Comparison of ENCODE assay signal across 11 cellular contexts in genomic region chr17:40903129-40903847, GRCh38. TPM values are rescaled to one million over a fixed set of nuclear protein-coding genes. Genes with fewer than 3 reads are reported as not detected.
DNase-seq lines count a peak whose midpoint lies in the region; ATAC-seq, FAIRE-seq and TF ChIP-seq lines count a peak whose summit lies in the region.
"Had no signal": no experiment of that assay in that cellular context is flagged by ENCODE, and none has a peak within 500 bp of the region (broad histone marks: within the 10 kb centered on the region; RNA-seq: fewer than 3 reads in every experiment).

No MANE protein-coding gene starts in this region.

- POLR2A ChIA-PET in A673 (lab: Charles Lee; ENCODE audit: low non-redundant PET): no interaction called here

- H3K9me3 ChIP-seq in A673 (ENCODE audit: low read depth, low read length, poor library complexity, severe bottlenecking) (no peaks in the 10 kb centered on the region), Peyer's patch (no peaks in the 10 kb centered on the region)

- intact Hi-C loops in A673 (cut with micrococcal nuclease; ENCODE audit: unreplicated experiment): no loop called here

- no TSS peak for BruUV-seq in A673 (replicated peaks; lab: Mats Ljungman, UMichigan)

- no peak for FAIRE-seq in H54 (lab: Jason Lieb, UNC)

- DNase-seq in A673 (ENCODE audit: low spot score) (peak; percentile 28), H54 (ENCODE audit: insufficient read length, low spot score) (peak; percentile 51), Peyer's patch (peak in 2 of 3 donors; percentile 58 to 76), iris pigment epithelial cell (ENCODE audit: low read depth) (peak; percentile 55), NCI-H82 treated with DMSO at 0.1 percent for 48 hours (lab: John Stamatoyannopoulos, UW; ENCODE audit: unreplicated experiment) (no peak), GOT3 (lab: John Stamatoyannopoulos, UW) (no peak)
- DNase-seq: GDM1 had no signal

- no peak for TF ChIP-seq CTCF in A673 (conservative IDR thresholded peaks at IDR 0.05; ENCODE audit: low read depth, low read length)
- peak in 1 of 6 experiments; percentile 8 for TF ChIP-seq CTCF in Peyer's patch (IDR thresholded peaks at IDR 0.05)

- H3K36me3 ChIP-seq in A673 (ENCODE audit: insufficient read depth, low read length, poor library complexity, severe bottlenecking) (no peaks in the 10 kb centered on the region), Peyer's patch (no peaks in the 10 kb centered on the region)

- ATAC-seq in HG02884 (IDR thresholded peaks at IDR 0.05; ENCODE audit: unreplicated experiment) (no peak), HG02678 (IDR thresholded peaks at IDR 0.05; ENCODE audit: unreplicated experiment) (no peak)

- H3K27ac ChIP-seq in A673 (ENCODE audit: low read depth, low read length, poor library complexity, severe bottlenecking) (no peak overlapping the region), Peyer's patch (peak overlapping the region in 3 of 4 donors; percentile 75 to 93 (median 84))

- peaks cover 12% of the 10 kb centered on the region for H3K4me1 ChIP-seq in A673 (ENCODE audit: insufficient read depth, low read length, poor library complexity, severe bottlenecking)
- H3K4me1 ChIP-seq in Peyer's patch: peaks cover 0 to 6% (median 2%) of the 10 kb centered on the region in 4 donors

- CTCF ChIA-PET in A673 (lab: Charles Lee): no interaction called here

- no peak for TF ChIP-seq POLR2A in H54 (IDR thresholded peaks at IDR 0.05; ENCODE audit: low read depth, low read length)
- TF ChIP-seq POLR2A in Peyer's patch (IDR thresholded peaks at IDR 0.05): peak; percentile 34 to 64

- H3K4me3 ChIP-seq in A673 (ENCODE audit: low read depth, low read length, poor library complexity, severe bottlenecking) (no peak overlapping the region), Peyer's patch (peak overlapping the region in 2 of 4 donors; percentile 30 to 34)

- no peaks in the 10 kb centered on the region for H3K27me3 ChIP-seq in A673 (replicated peaks; ENCODE audit: insufficient read depth, low read depth, low read length, poor library complexity)
- H3K27me3 ChIP-seq in Peyer's patch: no peaks in the 10 kb centered on the region

RNA-seq across cellular contexts. Expression of gene KRT20, which starts 18.2 kb away (rescaled TPM):
- total RNA-seq in A673 (2021): not detected in 2 replicates
- 100 to 1,000 TPM; 111 to 978 (median 820) TPM for total RNA-seq in Peyer's patch
- total RNA-seq: mononuclear cell; T-helper 1 cell treated with Interleukin-12 subunit alpha and Interleukin-12 subunit beta and Interleukin-4 antibody, amounts not matched to agents 30 ng/mL and 1 ng/mL, for 36 hours had no signal

RNA-seq across cellular contexts. Expression of gene KRT23, which starts 34.2 kb away (rescaled TPM):
- not detected in 2 replicates for total RNA-seq in A673 (2021)
- 1 to 10 TPM in 2 of 4 donors, not detected in 2; 1.1 to 2.5 TPM for total RNA-seq in Peyer's patch
- total RNA-seq: T-helper 1 cell treated with Interleukin-12 subunit alpha and Interleukin-12 subunit beta and Interleukin-4 antibody, amounts not matched to agents 30 ng/mL and 1 ng/mL, for 36 hours had no signal

RNA-seq across cellular contexts. Expression of gene KRT12, which starts 36.3 kb away (rescaled TPM):
- total RNA-seq in A673 (2021): not detected in 2 replicates
- 10 to 100 TPM in 1 of 4 donors, 1 to 10 TPM in 2, not detected in 1; 4.9 to 18.2 (median 9.1) TPM for total RNA-seq in Peyer's patch
- total RNA-seq: mononuclear cell; T-helper 1 cell treated with Interleukin-12 subunit alpha and Interleukin-12 subunit beta and Interleukin-4 antibody, amounts not matched to agents 30 ng/mL and 1 ng/mL, for 36 hours had no signal

Comparison
In these comparisons a context has a peak if more than half of its experiments do, and no peak if none do; other contexts are left out.
1. DNase-seq: peak in A673 (single experiment), H54 (single experiment), Peyer's patch (2 of 3) and iris pigment epithelial cell (single experiment); none in NCI-H82 treated with DMSO at 0.1 percent for 48 hours (single experiment) and GOT3 (single experiment).
2. RNA of gene KRT20, which starts 18.2 kb away (total RNA-seq): 111 to 978 TPM in Peyer's patch; not detected in A673; every median in the first group is over 100 times any median in the second.